24 cellular contexts compared by ENCODE assay signal in genomic region chr13:20403826-20404225, GRCh38.
"Had no signal": no experiment of that assay in that cellular context is flagged by ENCODE, and none has a peak within 500 bp of the region (broad histone marks: within the 10 kb centered on the region; RNA-seq: fewer than 3 reads in every experiment).

No MANE protein-coding gene starts in this region.

- H3K27ac Mint-ChIP-seq: endodermal cell; memory B cell; naive B cell; nephron progenitor cell; stimulated activated naive B cell treated with anti-CD40 and anti-IgM and Interleukin-4, amounts not matched to agents 10 μg/mL and 1 μg/mL and 100 μg/mL, for 72 hours; stimulated activated naive CD8-positive, alpha-beta T cell treated with anti-CD3 and anti-CD28 coated beads, Interleukin-15, amount 100 ng/mL, for 72 hours had no signal

- H3K4me3 ChIP-seq: colonic mucosa, left ventricle myocardium inferior, lower lobe of right lung, psoas muscle, sigmoid colon, skin epidermis, thoracic aorta, upper lobe of left lung, uterus had no signal

- H3K4me1 Mint-ChIP-seq: memory B cell, naive B cell had no signal

- H3K27me3 Mint-ChIP-seq: memory B cell; naive B cell; stimulated activated naive B cell treated with anti-CD40 and anti-IgM and Interleukin-4, amounts not matched to agents 10 μg/mL and 1 μg/mL and 100 μg/mL, for 72 hours had no signal

- H3K9me3 Mint-ChIP-seq: endodermal cell; memory B cell; nephron progenitor cell; stimulated activated naive B cell treated with anti-CD40 and anti-IgM and Interleukin-4, amounts not matched to agents 10 μg/mL and 1 μg/mL and 100 μg/mL, for 72 hours; stimulated activated naive CD8-positive, alpha-beta T cell treated with anti-CD3 and anti-CD28 coated beads, Interleukin-15, amount 100 ng/mL, for 72 hours had no signal

- H3K27ac ChIP-seq: colonic mucosa, left ventricle myocardium inferior, lower lobe of right lung, psoas muscle, sigmoid colon, thoracic aorta, upper lobe of left lung, uterus had no signal

- DNase-seq: colonic mucosa; effector CD4-positive, alpha-beta T cell; endodermal cell; erythroblast; foreskin keratinocyte; kidney; left cardiac atrium; left ventricle myocardium inferior; lower lobe of right lung; naive B cell; nephron progenitor cell; psoas muscle; retina; sigmoid colon; stimulated activated CD4-positive, alpha-beta T cell treated with anti-CD3 and anti-CD28 coated beads, Interleukin-2, amount 100 ng/mL, for 24 hours; stimulated activated CD4-positive, alpha-beta T cell treated with anti-CD3 and anti-CD28 coated beads, Interleukin-4, amount 100 ng/mL, for 4 hours; stimulated activated naive B cell treated with anti-CD40 and anti-IgM and Interleukin-4, amounts not matched to agents 10 μg/mL and 1 μg/mL and 100 μg/mL, for 72 hours; stimulated activated naive CD8-positive, alpha-beta T cell treated with anti-CD3 and anti-CD28 coated beads, Interleukin-15, amount 100 ng/mL, for 72 hours; substantia nigra; uterus had no signal

- H3K4me3 Mint-ChIP-seq: endodermal cell; memory B cell; naive B cell; nephron progenitor cell; stimulated activated naive B cell treated with anti-CD40 and anti-IgM and Interleukin-4, amounts not matched to agents 10 μg/mL and 1 μg/mL and 100 μg/mL, for 72 hours; stimulated activated naive CD8-positive, alpha-beta T cell treated with anti-CD3 and anti-CD28 coated beads, Interleukin-15, amount 100 ng/mL, for 72 hours had no signal
